In the genomic region with DNA sequence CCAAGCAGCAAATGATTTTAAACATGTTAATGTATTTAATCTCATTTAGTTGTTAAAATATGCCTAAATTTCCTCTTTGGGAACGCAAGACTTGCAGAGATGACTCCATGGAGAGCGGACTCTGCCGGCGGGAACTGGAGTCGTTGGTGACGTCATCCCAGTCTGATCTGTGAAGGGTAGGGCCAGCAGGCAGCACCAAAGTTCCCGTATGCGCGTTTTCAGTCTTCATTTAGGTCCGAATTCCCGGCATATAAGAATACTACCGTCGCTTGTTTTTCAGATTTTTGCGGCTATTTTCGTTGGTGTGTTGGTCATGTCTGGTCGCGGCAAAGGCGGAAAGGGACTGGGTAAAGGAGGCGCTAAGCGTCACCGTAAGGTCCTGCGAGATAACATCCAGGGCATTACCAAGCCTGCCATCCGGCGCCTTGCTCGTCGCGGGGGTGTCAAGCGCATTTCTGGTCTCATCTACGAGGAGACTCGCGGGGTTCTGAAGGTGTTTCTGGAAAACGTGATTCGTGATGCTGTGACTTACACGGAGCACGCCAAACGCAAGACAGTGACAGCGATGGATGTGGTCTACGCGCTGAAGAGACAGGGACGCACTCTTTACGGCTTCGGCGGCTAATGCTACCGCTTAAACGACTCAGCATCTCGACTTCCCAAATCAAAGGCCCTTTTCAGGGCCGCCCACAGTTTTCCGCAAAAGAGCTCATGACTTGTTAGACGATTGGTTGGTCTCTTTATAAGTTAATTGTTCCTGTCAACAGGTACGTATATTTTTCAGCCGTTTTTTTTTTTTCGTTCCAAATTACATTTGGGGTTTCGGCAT, we compare ENCODE assay signal across 1 cellular context.
TF ChIP-seq lines count a peak whose summit lies in the region.

No MANE protein-coding gene starts in this region.

TF ChIP-seq in HepG2, 621 proteins besides CTCF, POLR2A, EP300 and RAD21 (continued from another document and continues in another):
- TF ChIP-seq GRHL1 (CRISPR knock-in tag; conservative IDR thresholded peaks at IDR 0.05) (no peak), PAX8 (CRISPR knock-in tag; IDR thresholded peaks at IDR 0.05; ENCODE audit: borderline replicate concordance) (no peak; the same call in 1 of the 2 replicates), ZNF512B (CRISPR knock-in tag; IDR thresholded peaks at IDR 0.05; ENCODE audit: borderline replicate concordance) (peak; percentile 99), DNMT1 (CRISPR knock-in tag; IDR thresholded peaks at IDR 0.05) (no peak), REXO4 (CRISPR knock-in tag; IDR thresholded peaks at IDR 0.05; ENCODE audit: borderline replicate concordance) (no peak), ZNF333 (CRISPR knock-in tag; IDR thresholded peaks at IDR 0.05; ENCODE audit: borderline replicate concordance) (peak; percentile 82; the same call in 1 of the 2 replicates), ELF4 (CRISPR knock-in tag; IDR thresholded peaks at IDR 0.05; ENCODE audit: borderline replicate concordance) (no peak; the same call in 1 of the 2 replicates), MAX (IDR thresholded peaks at IDR 0.05) (peak; percentile 84), PBX3 (CRISPR knock-in tag; IDR thresholded peaks at IDR 0.05; ENCODE audit: borderline replicate concordance) (no peak), RCOR2 (CRISPR knock-in tag; IDR thresholded peaks at IDR 0.05) (peak; percentile 69; the same call in 1 of the 2 replicates), ETS1 (CRISPR knock-in tag; IDR thresholded peaks at IDR 0.05) (no peak), XRCC5 (optimal IDR thresholded peaks at IDR 0.05; ENCODE audit: low read length) (peak; percentile 23), AHDC1 (CRISPR knock-in tag; IDR thresholded peaks at IDR 0.05; ENCODE audit: borderline replicate concordance) (no peak), ZNF331 (CRISPR knock-in tag; IDR thresholded peaks at IDR 0.05) (peak; percentile 67), SOX6 (IDR thresholded peaks at IDR 0.05) (no peak), SOX6 (CRISPR knock-in tag; IDR thresholded peaks at IDR 0.05) (peak; percentile 79), ZNF605 (CRISPR knock-in tag; IDR thresholded peaks at IDR 0.05) (peak; percentile 98), XBP1 (CRISPR knock-in tag; IDR thresholded peaks at IDR 0.05) (0 out of 2 replicates have a peak, but pooled peaks have one; percentile 53), FOSL1 (CRISPR knock-in tag; IDR thresholded peaks at IDR 0.05; ENCODE audit: borderline replicate concordance) (no peak), ZNF749 (CRISPR knock-in tag; IDR thresholded peaks at IDR 0.05; ENCODE audit: borderline replicate concordance) (no peak), NFYB (CRISPR knock-in tag; IDR thresholded peaks at IDR 0.05) (peak; percentile 62), FOXA3 (CRISPR knock-in tag; IDR thresholded peaks at IDR 0.05) (peak; percentile 68), ZNF451 (CRISPR knock-in tag; IDR thresholded peaks at IDR 0.05) (no peak; the same call in none of the 2 replicates), HMG20B (CRISPR knock-in tag; conservative IDR thresholded peaks at IDR 0.05) (peak; percentile 14; the same call in 1 of the 2 replicates), SP2 (CRISPR knock-in tag; IDR thresholded peaks at IDR 0.05) (peak; percentile 33; the same call in 1 of the 2 replicates), SALL2 (CRISPR knock-in tag; IDR thresholded peaks at IDR 0.05) (peak; percentile 69; the same call in 1 of the 2 replicates), SKIL (CRISPR knock-in tag; IDR thresholded peaks at IDR 0.05; ENCODE audit: borderline replicate concordance) (no peak), FOXK2 (IDR thresholded peaks at IDR 0.05) (no peak), ZNF501 (CRISPR knock-in tag; IDR thresholded peaks at IDR 0.05) (peak; percentile 95)
- TF ChIP-seq, protein P1, sequence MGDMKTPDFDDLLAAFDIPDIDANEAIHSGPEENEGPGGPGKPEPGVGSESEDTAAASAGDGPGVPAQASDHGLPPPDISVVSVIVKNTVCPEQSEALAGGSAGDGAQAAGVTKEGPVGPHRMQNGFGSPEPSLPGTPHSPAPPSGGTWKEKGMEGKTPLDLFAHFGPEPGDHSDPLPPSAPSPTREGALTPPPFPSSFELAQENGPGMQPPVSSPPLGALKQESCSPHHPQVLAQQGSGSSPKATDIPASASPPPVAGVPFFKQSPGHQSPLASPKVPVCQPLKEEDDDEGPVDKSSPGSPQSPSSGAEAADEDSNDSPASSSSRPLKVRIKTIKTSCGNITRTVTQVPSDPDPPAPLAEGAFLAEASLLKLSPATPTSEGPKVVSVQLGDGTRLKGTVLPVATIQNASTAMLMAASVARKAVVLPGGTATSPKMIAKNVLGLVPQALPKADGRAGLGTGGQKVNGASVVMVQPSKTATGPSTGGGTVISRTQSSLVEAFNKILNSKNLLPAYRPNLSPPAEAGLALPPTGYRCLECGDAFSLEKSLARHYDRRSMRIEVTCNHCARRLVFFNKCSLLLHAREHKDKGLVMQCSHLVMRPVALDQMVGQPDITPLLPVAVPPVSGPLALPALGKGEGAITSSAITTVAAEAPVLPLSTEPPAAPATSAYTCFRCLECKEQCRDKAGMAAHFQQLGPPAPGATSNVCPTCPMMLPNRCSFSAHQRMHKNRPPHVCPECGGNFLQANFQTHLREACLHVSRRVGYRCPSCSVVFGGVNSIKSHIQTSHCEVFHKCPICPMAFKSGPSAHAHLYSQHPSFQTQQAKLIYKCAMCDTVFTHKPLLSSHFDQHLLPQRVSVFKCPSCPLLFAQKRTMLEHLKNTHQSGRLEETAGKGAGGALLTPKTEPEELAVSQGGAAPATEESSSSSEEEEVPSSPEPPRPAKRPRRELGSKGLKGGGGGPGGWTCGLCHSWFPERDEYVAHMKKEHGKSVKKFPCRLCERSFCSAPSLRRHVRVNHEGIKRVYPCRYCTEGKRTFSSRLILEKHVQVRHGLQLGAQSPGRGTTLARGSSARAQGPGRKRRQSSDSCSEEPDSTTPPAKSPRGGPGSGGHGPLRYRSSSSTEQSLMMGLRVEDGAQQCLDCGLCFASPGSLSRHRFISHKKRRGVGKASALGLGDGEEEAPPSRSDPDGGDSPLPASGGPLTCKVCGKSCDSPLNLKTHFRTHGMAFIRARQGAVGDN (CRISPR knock-in tag; IDR thresholded peaks at IDR 0.05): peak; percentile 83
- TF ChIP-seq, protein P2, sequence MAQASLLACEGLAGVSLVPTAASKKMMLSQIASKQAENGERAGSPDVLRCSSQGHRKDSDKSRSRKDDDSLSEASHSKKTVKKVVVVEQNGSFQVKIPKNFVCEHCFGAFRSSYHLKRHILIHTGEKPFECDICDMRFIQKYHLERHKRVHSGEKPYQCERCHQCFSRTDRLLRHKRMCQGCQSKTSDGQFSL (CRISPR knock-in tag; IDR thresholded peaks at IDR 0.05): no peak
